In genomic region chr12:110466791-110467190, GRCh38 we compare ENCODE assay signal across 1 cellular context.
TF ChIP-seq lines count a peak whose summit lies in the region.

No MANE protein-coding gene starts in this region.

TF ChIP-seq in WTC11, 78 proteins besides CTCF, POLR2A, EP300 and RAD21 (continued from another document):
- no peak for TF ChIP-seq ZNF532 (CRISPR knock-in tag; IDR thresholded peaks at IDR 0.05; ENCODE audit: borderline replicate concordance)
- no peak for TF ChIP-seq KAT7 (CRISPR knock-in tag; IDR thresholded peaks at IDR 0.05; ENCODE audit: borderline replicate concordance)
- no peak for TF ChIP-seq ARID4B (CRISPR knock-in tag; IDR thresholded peaks at IDR 0.05; ENCODE audit: borderline replicate concordance)
TF ChIP-seq in WTC11: peak in this region for 0.
